17 cellular contexts compared by ENCODE assay signal in the genomic region with DNA sequence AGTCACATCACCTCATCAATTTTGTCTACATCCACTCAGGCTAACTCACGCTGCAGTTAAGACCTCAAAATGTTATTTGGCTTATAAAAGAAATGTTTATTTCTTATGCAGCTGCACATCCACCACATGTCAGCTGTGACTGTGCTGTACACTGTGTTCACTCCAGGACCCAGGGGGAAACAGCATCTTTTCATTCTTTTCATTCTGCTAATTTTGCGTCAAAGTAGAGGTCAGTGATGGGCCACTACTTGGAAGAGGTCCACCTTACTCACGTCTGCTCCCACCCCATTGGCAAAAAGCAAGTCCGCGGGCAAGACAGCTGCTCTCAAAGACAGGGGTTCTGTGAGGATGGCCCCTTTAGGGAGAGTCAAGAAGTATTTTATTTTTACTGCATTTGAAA. TPM values are rescaled to one million over a fixed set of nuclear protein-coding genes. Genes with fewer than 3 reads are reported as not detected.
DNase-seq lines count a peak whose midpoint lies in the region; ATAC-seq and TF ChIP-seq lines count a peak whose summit lies in the region.
"Had no signal": no experiment of that assay in that cellular context is flagged by ENCODE, and none has a peak within 500 bp of the region (broad histone marks: within the 10 kb centered on the region; RNA-seq: fewer than 3 reads in every experiment).

No MANE protein-coding gene starts in this region.

- intact Hi-C loops in IMR-90 (cut with micrococcal nuclease): no loop called here
- intact Hi-C loops in tibial artery (cut with DNase I; ENCODE audit: low total_unique reads): no loop called here
- intact Hi-C loops in colonic mucosa (cut with DNase I): no loop called here

- H2AFZ ChIP-seq in IMR-90 (replicated peaks; ENCODE audit: low read length, poor library complexity): no peak overlapping the region
- no peak overlapping the region for H2AFZ ChIP-seq in mesenchymal stem cell (ENCODE audit: low read depth, low read length)
- H2AFZ ChIP-seq: GM23248 had no signal

- H3K27ac ChIP-seq in IMR-90 (ENCODE audit: insufficient read depth, low read length): no peak overlapping the region
- H3K27ac ChIP-seq in mesenchymal stem cell (ENCODE audit: low read length, poor library complexity, severe bottlenecking): no peak overlapping the region
- H3K27ac ChIP-seq in tibial artery: no peak overlapping the region
- H3K27ac ChIP-seq in colonic mucosa: no peak overlapping the region
- H3K27ac ChIP-seq: GM23248 had no signal

- dilution Hi-C loops in IMR-90 (cut with HindIII; ENCODE audit: low sequenced_read_pairs, unreplicated experiment): no loop called here

- no peak for ATAC-seq in IMR-90 (ENCODE audit: low read depth)

- in situ Hi-C loops in IMR-90 (cut with MboI; ENCODE audit: low sequenced_read_pairs): no loop called here

- H4K91ac ChIP-seq in IMR-90 (ENCODE audit: insufficient read depth, low read depth, low read length): no peak overlapping the region
- H4K91ac ChIP-seq in mesenchymal stem cell (ENCODE audit: low read length): no peak overlapping the region

- no peak overlapping the region for H3K4ac ChIP-seq in IMR-90 (ENCODE audit: low read depth, low read length)
- no peak overlapping the region for H3K4ac ChIP-seq in mesenchymal stem cell (ENCODE audit: low read depth in 1 of 2, low read length in 2 of 2)

- H3K27me3 ChIP-seq in IMR-90 (ENCODE audit: control insufficient read depth, insufficient read depth, low read length) (peaks cover 6% of the 10 kb centered on the region), mesenchymal stem cell (ENCODE audit: control insufficient read depth in 1 of 2, insufficient read depth in 1 of 2, low read length in 2 of 2) (peaks cover 0 to 25% of the 10 kb centered on the region in 2 experiments), tibial artery (no peaks in the 10 kb centered on the region), colonic mucosa (no peaks in the 10 kb centered on the region)
- H3K27me3 ChIP-seq: BE2C had no signal

- no peaks in the 10 kb centered on the region for H4K20me1 ChIP-seq in IMR-90 (ENCODE audit: insufficient read depth, low read length)

- H2BK120ac ChIP-seq in IMR-90 (ENCODE audit: low read depth, low read length) (no peak overlapping the region), mesenchymal stem cell (ENCODE audit: low read depth, low read length) (no peak overlapping the region)

- H3K79me1 ChIP-seq in IMR-90 (ENCODE audit: low read depth in 1 of 2, low read length in 2 of 2): no peaks in the 10 kb centered on the region
- no peaks in the 10 kb centered on the region for H3K79me1 ChIP-seq in mesenchymal stem cell (replicated peaks; ENCODE audit: low read length, poor library complexity, severe bottlenecking)

- H3K4me1 ChIP-seq in IMR-90 (ENCODE audit: control insufficient read depth, insufficient read depth, low read length) (no peaks in the 10 kb centered on the region), mesenchymal stem cell (ENCODE audit: control insufficient read depth, insufficient read depth, low read depth, low read length) (peaks cover 2% of the 10 kb centered on the region), tibial artery (no peaks in the 10 kb centered on the region), colonic mucosa (no peaks in the 10 kb centered on the region)
- H3K4me1 ChIP-seq: BE2C, HAP-1 had no signal

- no peak overlapping the region for H4K5ac ChIP-seq in IMR-90 (ENCODE audit: low read depth, low read length)

- no peak overlapping the region for H3K56ac ChIP-seq in IMR-90 (ENCODE audit: extremely low read depth, insufficient read depth, low read length)

- H3K9me3 ChIP-seq in IMR-90 (ENCODE audit: control insufficient read depth, insufficient read depth, low read length): no peaks in the 10 kb centered on the region
- no peaks in the 10 kb centered on the region for H3K9me3 ChIP-seq in mesenchymal stem cell (ENCODE audit: control insufficient read depth, low read length)
- no peaks in the 10 kb centered on the region for H3K9me3 ChIP-seq in tibial artery
- H3K9me3 ChIP-seq in colonic mucosa: no peaks in the 10 kb centered on the region
- H3K9me3 ChIP-seq: BE2C, HAP-1 had no signal

- H3K9me1 ChIP-seq in IMR-90 (ENCODE audit: insufficient read depth, low read length): no peaks in the 10 kb centered on the region

- H3K18ac ChIP-seq in IMR-90 (ENCODE audit: low read depth, low read length): no peak overlapping the region
- H3K18ac ChIP-seq in mesenchymal stem cell (ENCODE audit: low read depth in 1 of 2, low read length in 2 of 2): no peak overlapping the region

- H2BK5ac ChIP-seq in IMR-90 (ENCODE audit: low read depth, low read length, poor library complexity, severe bottlenecking): no peak overlapping the region
- H2BK5ac ChIP-seq in mesenchymal stem cell (ENCODE audit: low read depth, low read length, poor library complexity, severe bottlenecking): peak overlapping the region; percentile 26

- H2BK15ac ChIP-seq in IMR-90 (ENCODE audit: low read depth, low read length) (no peak overlapping the region), mesenchymal stem cell (ENCODE audit: low read depth, poor library complexity, severe bottlenecking) (no peak overlapping the region)

- H2BK12ac ChIP-seq in mesenchymal stem cell (ENCODE audit: low read length in 2 of 2): no peak overlapping the region

- CTCF ChIA-PET in IMR-90 (lab: Yijun Ruan, JAX): no interaction called here

- peak; percentile 17 for DNase-seq in IMR-90
- peak; percentile 50 for DNase-seq in LHCN-M2 (ENCODE audit: low read depth)
- no peak for DNase-seq in mesenchymal stem cell
- DNase-seq in skeletal muscle cell (ENCODE audit: low read depth): peak; percentile 94
- DNase-seq in SHP77 treated with DMSO at 0.1 percent for 48 hours (lab: John Stamatoyannopoulos, UW): no peak
- DNase-seq in DMS 273 (lab: John Stamatoyannopoulos, UW; ENCODE audit: unreplicated experiment): no peak
- no peak for DNase-seq in tibial artery
- DNase-seq in colonic mucosa: no peak
- DNase-seq: ACHN; BE2C; C1 segment of cervical spinal cord; CD4-positive, CD25-positive, alpha-beta regulatory T cell; CD8-positive, alpha-beta memory T cell; COR-L47; GM23248 had no signal

- H3K23ac ChIP-seq in IMR-90 (ENCODE audit: low read depth, low read length) (no peak overlapping the region), mesenchymal stem cell (ENCODE audit: low read length in 2 of 2) (no peak overlapping the region)

- H4K8ac ChIP-seq in IMR-90 (ENCODE audit: low read depth in 2 of 2, low read length in 2 of 2): no peak overlapping the region
- H4K8ac ChIP-seq in mesenchymal stem cell (ENCODE audit: low read length): no peak overlapping the region

- WGBS in IMR-90 (ENCODE audit: extremely low coverage in 2 of 2, insufficient read length in 1 of 2), 2 experiments: no CpG with 5 or more reads among the region's 5 CpGs
- 88% methylated on average over 5 of the region's 5 CpGs for WGBS in mesenchymal stem cell

- TF ChIP-seq POLR2A in IMR-90 (IDR thresholded peaks at IDR 0.05; ENCODE audit: low read depth, low read length): no peak

- no peak overlapping the region for H2BK20ac ChIP-seq in IMR-90 (ENCODE audit: low read depth, low read length)

- H3K14ac ChIP-seq in IMR-90 (replicated peaks; ENCODE audit: low read depth, low read length): no peak overlapping the region
- no peak overlapping the region for H3K14ac ChIP-seq in mesenchymal stem cell (ENCODE audit: low read length in 2 of 2)

- no peak for TF ChIP-seq CTCF in IMR-90 (conservative IDR thresholded peaks at IDR 0.05; ENCODE audit: low read depth, low read length)
- no peak for TF ChIP-seq CTCF in tibial artery (IDR thresholded peaks at IDR 0.05)
- TF ChIP-seq CTCF in colonic mucosa (IDR thresholded peaks at IDR 0.05): no peak

- no TSS peak for BruUV-seq in IMR-90 (replicated peaks; lab: Mats Ljungman, UMichigan)

- no peak for TF ChIP-seq RAD21 in IMR-90 (IDR thresholded peaks at IDR 0.05; ENCODE audit: low read length)

- H3K9ac ChIP-seq in IMR-90 (ENCODE audit: low read depth, low read length): no peak overlapping the region
- H3K9ac ChIP-seq in mesenchymal stem cell (ENCODE audit: low read length): no peak overlapping the region
- H3K9ac ChIP-seq in colonic mucosa (ENCODE audit: low read depth in 2 of 2, low read length in 2 of 2): no peak overlapping the region
- H3K9ac ChIP-seq: GM23248 had no signal

- H3K4me2 ChIP-seq in IMR-90 (ENCODE audit: low read depth, low read length): no peak overlapping the region
- no peak overlapping the region for H3K4me2 ChIP-seq in mesenchymal stem cell (ENCODE audit: low read length, poor library complexity, severe bottlenecking)

- POLR2A ChIA-PET in IMR-90 (lab: Charles Lee; ENCODE audit: unreplicated experiment): no interaction called here

- H3K4me3 ChIP-seq in IMR-90 (ENCODE audit: insufficient read depth, low read depth, low read length) (no peak overlapping the region), mesenchymal stem cell (ENCODE audit: insufficient read depth in 1 of 2, low read depth in 1 of 2, low read length in 2 of 2) (no peak overlapping the region), skeletal muscle cell (ENCODE audit: low read depth, low read length) (no peak overlapping the region), tibial artery (no peak overlapping the region), colonic mucosa (no peak overlapping the region)
- H3K4me3 ChIP-seq: GM23248, HAP-1 had no signal

- H2AK5ac ChIP-seq in IMR-90 (ENCODE audit: low read depth, low read length) (no peak overlapping the region), mesenchymal stem cell (ENCODE audit: low read length, severe bottlenecking) (no peak overlapping the region)

- H2AK9ac ChIP-seq in IMR-90 (replicated peaks; ENCODE audit: low read depth, low read length, poor library complexity): no peak overlapping the region

- H3K36me3 ChIP-seq in IMR-90 (ENCODE audit: control insufficient read depth, insufficient read depth, low read length): no peaks in the 10 kb centered on the region
- H3K36me3 ChIP-seq in mesenchymal stem cell (ENCODE audit: control insufficient read depth in 1 of 2, insufficient read depth in 2 of 2, low read depth in 1 of 2, low read length in 2 of 2): no peaks in the 10 kb centered on the region
- H3K36me3 ChIP-seq in tibial artery: no peaks in the 10 kb centered on the region
- no peaks in the 10 kb centered on the region for H3K36me3 ChIP-seq in colonic mucosa
- H3K36me3 ChIP-seq: BE2C, HAP-1 had no signal

TF ChIP-seq in IMR-90, 13 proteins besides CTCF, POLR2A, EP300 and RAD21 (continues in another document):
- no peak for TF ChIP-seq CEBPB (IDR thresholded peaks at IDR 0.05; ENCODE audit: low read depth, low read length)

RNA-seq across cellular contexts. Expression of a gene that starts 4.5 kb away (rescaled TPM):
- not detected in 2 replicates for total RNA-seq in IMR-90 (2012; rRNA removed)
- not detected in 2 replicates for polyA plus RNA-seq in IMR-90 (2012; rRNA removed)
- not detected in 2 replicates for polyA plus RNA-seq in IMR-90 (2012; cell fraction: cytosol; rRNA removed)
- 0.08 TPM in 1 of 2 replicates, not detected in the other for polyA plus RNA-seq in IMR-90 (2012; cell fraction: nucleus; rRNA removed; ENCODE audit: low replicate concordance)
- total RNA-seq in LHCN-M2 (2014; rRNA removed): 0.06 TPM in 1 of 2 replicates, not detected in the other
- polyA plus RNA-seq in LHCN-M2 (2012): not detected
- not detected for polyA plus RNA-seq in mesenchymal stem cell (2013, experiment 1 of 2)
- polyA plus RNA-seq in mesenchymal stem cell (2013, experiment 2 of 2): not detected
- under 1 TPM in 1 of 2 donors, not detected in 1; 0.11 TPM for total RNA-seq in colonic mucosa
- total RNA-seq: GM23248, HT-29 had no signal
- polyA plus RNA-seq: CD8-positive, alpha-beta memory T cell; GM23248 had no signal

Comparison
In these comparisons a context has a peak if more than half of its experiments do, and no peak if none do; other contexts are left out.
1. DNase-seq: peak in IMR-90 (single experiment), LHCN-M2 (single experiment) and skeletal muscle cell (single experiment); none in mesenchymal stem cell (single experiment), SHP77 treated with DMSO at 0.1 percent for 48 hours (single experiment), DMS 273 (single experiment), tibial artery (0 of 2) and colonic mucosa (single experiment).